1 cellular context compared by ENCODE assay signal in the genomic region with DNA sequence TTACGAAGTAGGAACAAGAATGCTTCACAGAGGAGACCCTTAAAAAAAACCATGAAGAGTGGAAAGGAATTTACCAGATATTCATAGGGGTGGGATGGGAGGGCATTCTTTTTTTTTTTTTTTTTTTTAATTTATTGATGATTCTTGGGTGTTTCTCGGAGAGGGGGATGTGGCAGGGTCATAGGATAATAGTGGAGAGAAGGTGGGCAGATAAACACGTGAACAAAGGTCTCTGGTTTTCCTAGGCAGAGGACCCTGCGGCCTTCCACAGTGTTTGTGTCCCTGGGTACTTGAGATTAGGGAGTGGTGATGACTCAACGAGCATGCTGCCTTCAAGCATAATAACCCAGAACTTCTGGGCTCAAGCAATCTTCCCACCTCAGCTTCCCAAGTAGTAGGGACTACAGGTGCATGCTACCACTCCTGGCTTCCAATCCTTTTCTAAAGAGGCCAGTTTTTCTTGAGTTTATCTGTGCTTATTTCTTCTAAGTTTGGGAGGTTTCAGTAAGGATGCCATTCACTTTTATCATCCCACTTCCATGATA.
TF ChIP-seq lines count a peak whose summit lies in the region.

No MANE protein-coding gene starts in this region.

TF ChIP-seq in K562, 482 proteins besides CTCF, POLR2A, EP300 and RAD21 (continued from another document):
- TF ChIP-seq, protein P1, sequence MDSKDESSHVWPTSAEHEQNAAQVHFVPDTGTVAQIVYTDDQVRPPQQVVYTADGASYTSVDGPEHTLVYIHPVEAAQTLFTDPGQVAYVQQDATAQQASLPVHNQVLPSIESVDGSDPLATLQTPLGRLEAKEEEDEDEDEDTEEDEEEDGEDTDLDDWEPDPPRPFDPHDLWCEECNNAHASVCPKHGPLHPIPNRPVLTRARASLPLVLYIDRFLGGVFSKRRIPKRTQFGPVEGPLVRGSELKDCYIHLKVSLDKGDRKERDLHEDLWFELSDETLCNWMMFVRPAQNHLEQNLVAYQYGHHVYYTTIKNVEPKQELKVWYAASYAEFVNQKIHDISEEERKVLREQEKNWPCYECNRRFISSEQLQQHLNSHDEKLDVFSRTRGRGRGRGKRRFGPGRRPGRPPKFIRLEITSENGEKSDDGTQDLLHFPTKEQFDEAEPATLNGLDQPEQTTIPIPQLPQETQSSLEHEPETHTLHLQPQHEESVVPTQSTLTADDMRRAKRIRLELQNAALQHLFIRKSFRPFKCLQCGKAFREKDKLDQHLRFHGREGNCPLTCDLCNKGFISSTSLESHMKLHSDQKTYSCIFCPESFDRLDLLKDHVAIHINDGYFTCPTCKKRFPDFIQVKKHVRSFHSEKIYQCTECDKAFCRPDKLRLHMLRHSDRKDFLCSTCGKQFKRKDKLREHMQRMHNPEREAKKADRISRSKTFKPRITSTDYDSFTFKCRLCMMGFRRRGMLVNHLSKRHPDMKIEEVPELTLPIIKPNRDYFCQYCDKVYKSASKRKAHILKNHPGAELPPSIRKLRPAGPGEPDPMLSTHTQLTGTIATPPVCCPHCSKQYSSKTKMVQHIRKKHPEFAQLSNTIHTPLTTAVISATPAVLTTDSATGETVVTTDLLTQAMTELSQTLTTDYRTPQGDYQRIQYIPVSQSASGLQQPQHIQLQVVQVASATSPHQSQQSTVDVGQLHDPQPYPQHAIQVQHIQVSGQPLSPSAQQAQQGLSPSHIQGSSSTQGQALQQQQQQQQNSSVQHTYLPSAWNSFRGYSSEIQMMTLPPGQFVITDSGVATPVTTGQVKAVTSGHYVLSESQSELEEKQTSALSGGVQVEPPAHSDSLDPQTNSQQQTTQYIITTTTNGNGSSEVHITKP (IDR thresholded peaks at IDR 0.05; ENCODE audit: partially characterized antibody), result peak; percentile 89
- TF ChIP-seq, protein P2, sequence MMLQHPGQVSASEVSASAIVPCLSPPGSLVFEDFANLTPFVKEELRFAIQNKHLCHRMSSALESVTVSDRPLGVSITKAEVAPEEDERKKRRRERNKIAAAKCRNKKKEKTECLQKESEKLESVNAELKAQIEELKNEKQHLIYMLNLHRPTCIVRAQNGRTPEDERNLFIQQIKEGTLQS (IDR thresholded peaks at IDR 0.05), result peak; percentile 36; the same call in 1 of the 2 replicates
- TF ChIP-seq, protein P2 (CRISPR knock-in tag; conservative IDR thresholded peaks at IDR 0.05), result no peak
- TF ChIP-seq CBFA2T3 (IDR thresholded peaks at IDR 0.05), result peak; percentile 35
- TF ChIP-seq POLR2AphosphoS5 (IDR thresholded peaks at IDR 0.05; ENCODE audit: control insufficient read depth, insufficient read depth, low read depth, low read length), result peak; percentile 26; the same call in 1 of the 2 replicates
- TF ChIP-seq ELF4 (CRISPR knock-in tag; IDR thresholded peaks at IDR 0.05), result no peak
- no peak for TF ChIP-seq MTF1 (CRISPR knock-in tag; IDR thresholded peaks at IDR 0.05; ENCODE audit: borderline replicate concordance)
- TF ChIP-seq TCF3 (CRISPR knock-in tag; IDR thresholded peaks at IDR 0.05), result peak; percentile 41; the same call in 1 of the 2 replicates
- TF ChIP-seq, protein P3, sequence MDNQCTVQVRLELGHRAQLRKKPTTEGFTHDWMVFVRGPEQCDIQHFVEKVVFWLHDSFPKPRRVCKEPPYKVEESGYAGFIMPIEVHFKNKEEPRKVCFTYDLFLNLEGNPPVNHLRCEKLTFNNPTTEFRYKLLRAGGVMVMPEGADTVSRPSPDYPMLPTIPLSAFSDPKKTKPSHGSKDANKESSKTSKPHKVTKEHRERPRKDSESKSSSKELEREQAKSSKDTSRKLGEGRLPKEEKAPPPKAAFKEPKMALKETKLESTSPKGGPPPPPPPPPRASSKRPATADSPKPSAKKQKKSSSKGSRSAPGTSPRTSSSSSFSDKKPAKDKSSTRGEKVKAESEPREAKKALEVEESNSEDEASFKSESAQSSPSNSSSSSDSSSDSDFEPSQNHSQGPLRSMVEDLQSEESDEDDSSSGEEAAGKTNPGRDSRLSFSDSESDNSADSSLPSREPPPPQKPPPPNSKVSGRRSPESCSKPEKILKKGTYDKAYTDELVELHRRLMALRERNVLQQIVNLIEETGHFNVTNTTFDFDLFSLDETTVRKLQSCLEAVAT (IDR thresholded peaks at IDR 0.05), result no peak
- TF ChIP-seq CHCHD3 (CRISPR knock-in tag; IDR thresholded peaks at IDR 0.05), result no peak
- no peak for TF ChIP-seq NR1H2 (CRISPR knock-in tag; IDR thresholded peaks at IDR 0.05)
- TF ChIP-seq FOSL1 (tag; conservative IDR thresholded peaks at IDR 0.05), result peak; percentile 70
- TF ChIP-seq, protein P4, sequence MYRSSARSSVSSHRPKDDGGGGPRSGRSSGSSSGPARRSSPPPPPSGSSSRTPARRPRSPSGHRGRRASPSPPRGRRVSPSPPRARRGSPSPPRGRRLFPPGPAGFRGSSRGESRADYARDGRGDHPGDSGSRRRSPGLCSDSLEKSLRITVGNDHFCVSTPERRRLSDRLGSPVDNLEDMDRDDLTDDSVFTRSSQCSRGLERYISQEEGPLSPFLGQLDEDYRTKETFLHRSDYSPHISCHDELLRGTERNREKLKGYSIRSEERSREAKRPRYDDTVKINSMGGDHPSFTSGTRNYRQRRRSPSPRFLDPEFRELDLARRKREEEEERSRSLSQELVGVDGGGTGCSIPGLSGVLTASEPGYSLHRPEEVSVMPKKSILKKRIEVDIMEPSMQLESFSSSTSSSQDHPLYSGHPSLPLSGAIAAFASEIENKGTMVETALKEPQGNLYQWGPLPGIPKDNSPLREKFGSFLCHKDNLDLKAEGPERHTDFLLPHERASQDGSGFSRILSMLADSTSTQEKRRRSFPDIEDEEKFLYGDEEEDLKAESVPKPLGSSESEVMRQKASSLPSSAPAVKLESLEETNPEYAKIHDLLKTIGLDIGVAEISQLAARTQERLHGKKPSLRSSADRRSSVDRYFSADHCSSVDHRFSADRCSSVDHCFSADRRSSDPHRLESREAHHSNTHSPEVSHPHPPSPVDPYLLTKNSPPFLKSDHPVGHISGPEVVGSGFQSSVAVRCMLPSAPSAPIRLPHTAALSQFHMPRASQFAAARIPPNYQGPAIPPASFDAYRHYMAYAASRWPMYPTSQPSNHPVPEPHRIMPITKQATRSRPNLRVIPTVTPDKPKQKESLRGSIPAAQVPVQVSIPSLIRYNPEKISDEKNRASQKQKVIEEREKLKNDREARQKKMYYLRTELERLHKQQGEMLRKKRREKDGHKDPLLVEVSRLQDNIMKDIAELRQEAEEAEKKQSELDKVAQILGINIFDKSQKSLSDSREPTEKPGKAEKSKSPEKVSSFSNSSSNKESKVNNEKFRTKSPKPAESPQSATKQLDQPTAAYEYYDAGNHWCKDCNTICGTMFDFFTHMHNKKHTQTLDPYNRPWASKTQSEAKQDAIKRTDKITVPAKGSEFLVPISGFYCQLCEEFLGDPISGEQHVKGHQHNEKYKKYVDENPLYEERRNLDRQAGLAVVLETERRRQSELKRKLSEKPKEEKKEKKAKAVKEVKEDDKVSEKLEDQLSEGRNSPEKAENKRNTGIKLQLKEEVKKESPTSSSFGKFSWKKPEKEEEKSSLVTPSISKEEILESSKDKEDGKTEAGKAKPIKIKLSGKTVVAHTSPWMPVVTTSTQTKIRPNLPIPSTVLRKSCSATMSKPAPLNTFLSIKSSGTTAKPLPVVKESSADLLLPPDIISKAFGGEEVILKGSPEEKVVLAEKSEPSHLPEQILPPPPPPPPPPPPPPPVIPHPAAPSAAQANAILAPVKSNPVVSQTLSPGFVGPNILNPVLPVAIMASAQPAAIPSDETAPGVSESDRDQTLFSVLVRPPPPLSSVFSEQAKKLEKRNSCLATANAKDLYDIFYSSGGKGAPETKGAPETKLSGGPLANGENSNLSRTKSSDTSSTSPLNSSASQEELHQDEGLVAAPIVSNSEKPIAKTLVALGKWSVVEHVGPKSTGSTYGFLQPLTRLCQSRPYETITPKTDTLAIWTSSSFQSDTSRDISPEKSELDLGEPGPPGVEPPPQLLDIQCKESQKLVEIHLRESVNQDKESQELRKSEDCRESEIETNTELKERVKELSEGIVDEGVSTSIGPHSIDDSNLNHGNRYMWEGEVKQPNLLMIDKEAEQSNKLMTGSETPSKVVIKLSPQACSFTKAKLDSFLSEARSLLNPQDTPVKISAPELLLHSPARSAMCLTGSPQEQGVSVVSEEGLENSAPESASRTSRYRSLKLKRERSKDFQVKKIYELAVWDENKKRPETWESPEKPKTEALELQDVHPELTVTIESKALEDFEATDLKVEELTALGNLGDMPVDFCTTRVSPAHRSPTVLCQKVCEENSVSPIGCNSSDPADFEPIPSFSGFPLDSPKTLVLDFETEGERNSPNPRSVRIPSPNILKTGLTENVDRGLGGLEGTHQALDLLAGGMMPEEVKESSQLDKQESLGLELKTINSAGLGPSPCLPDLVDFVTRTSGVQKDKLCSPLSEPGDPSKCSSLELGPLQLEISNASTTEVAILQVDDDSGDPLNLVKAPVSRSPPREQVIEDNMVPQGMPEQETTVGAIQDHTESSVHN (IDR thresholded peaks at IDR 0.05; ENCODE audit: borderline replicate concordance in 1 of 2, low read depth in 1 of 2), result no peak
- TF ChIP-seq, protein P5, sequence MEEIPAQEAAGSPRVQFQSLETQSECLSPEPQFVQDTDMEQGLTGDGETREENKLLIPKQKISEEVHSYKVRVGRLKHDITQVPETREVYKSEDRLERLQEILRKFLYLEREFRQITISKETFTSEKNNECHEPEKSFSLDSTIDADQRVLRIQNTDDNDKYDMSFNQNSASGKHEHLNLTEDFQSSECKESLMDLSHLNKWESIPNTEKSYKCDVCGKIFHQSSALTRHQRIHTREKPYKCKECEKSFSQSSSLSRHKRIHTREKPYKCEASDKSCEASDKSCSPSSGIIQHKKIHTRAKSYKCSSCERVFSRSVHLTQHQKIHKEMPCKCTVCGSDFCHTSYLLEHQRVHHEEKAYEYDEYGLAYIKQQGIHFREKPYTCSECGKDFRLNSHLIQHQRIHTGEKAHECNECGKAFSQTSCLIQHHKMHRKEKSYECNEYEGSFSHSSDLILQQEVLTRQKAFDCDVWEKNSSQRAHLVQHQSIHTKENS (CRISPR knock-in tag; IDR thresholded peaks at IDR 0.05), result no peak
- no peak for TF ChIP-seq NFE2 (IDR thresholded peaks at IDR 0.05; ENCODE audit: low read depth)
- no peak for TF ChIP-seq ZNF140 (CRISPR knock-in tag; IDR thresholded peaks at IDR 0.05)
